12 cellular contexts compared by ENCODE assay signal in genomic region chr6:16243664-16244063, GRCh38.
"Had no signal": no experiment of that assay in that cellular context is flagged by ENCODE, and none has a peak within 500 bp of the region (broad histone marks: within the 10 kb centered on the region; RNA-seq: fewer than 3 reads in every experiment).

No MANE protein-coding gene starts in this region.

- ATAC-seq: activated T-helper 17 cell treated with anti-CD3 and anti-CD28 coated beads, Interleukin-2, amount 50 U/mL, for 72 hours; lower lobe of right lung; natural killer cell treated with Interleukin-12 subunit alpha and Interleukin-12 subunit beta and Interleukin-15 and Interleukin-18, amount 100 ng/mL, for 72 hours; T-helper 17 cell; WTC11 had no signal

- H3K27me3 ChIP-seq: dorsolateral prefrontal cortex had no signal

- H3K4me3 ChIP-seq: dorsolateral prefrontal cortex, lower lobe of right lung had no signal

- H3K9me3 ChIP-seq: lower lobe of right lung had no signal

- H3K27ac ChIP-seq: foreskin keratinocyte, lower lobe of right lung had no signal

- DNase-seq: activated CD4-positive, alpha-beta T cell treated with anti-CD3 and anti-CD28 coated beads, Interleukin-2, amount 10 ng/mL, durations not matched to agents 7 days and 5 days; activated naive CD4-positive, alpha-beta T cell treated with anti-CD3 and anti-CD28 coated beads for 36 hours; activated T-cell treated with anti-CD3 and anti-CD28 coated beads for 4 hours; cerebellar nuclear complex; lower lobe of right lung; small intestine; T-helper 17 cell had no signal
